In the genomic region with DNA sequence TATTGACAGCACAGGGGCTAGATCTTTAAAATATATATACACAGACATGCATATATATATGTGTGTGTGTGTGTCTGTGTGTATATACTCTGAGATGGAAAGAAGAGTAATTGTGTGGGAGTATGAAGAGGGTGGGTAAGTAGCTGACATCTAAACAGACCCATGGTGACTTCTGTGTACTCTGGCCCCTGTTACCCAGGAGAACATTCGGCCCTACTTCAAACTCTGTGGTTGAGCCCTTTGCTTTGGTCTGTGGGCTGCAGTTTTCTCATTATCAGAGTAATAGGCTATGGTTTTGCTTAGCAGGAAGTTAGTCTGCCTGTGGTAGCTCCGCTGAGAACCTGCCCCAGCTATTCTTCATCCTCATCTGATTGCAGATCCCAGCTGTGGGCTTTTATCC, we compare ENCODE assay signal across 8 cellular contexts.
DNase-seq lines count a peak whose midpoint lies in the region; ATAC-seq lines count a peak whose summit lies in the region.

No MANE protein-coding gene starts in this region.

- peak overlapping the region; percentile 62 for H3K4me3 Mint-ChIP-seq in activated naive CD8-positive, alpha-beta T cell treated with anti-CD3 and anti-CD28 coated beads, Interleukin-2, amount 10 ng/mL, durations not matched to agents 7 days and 5 days

- H3K9me3 Mint-ChIP-seq in activated naive CD8-positive, alpha-beta T cell treated with anti-CD3 and anti-CD28 coated beads, Interleukin-2, amount 10 ng/mL, durations not matched to agents 7 days and 5 days, result peaks cover 7% of the 10 kb centered on the region

- peak overlapping the region; percentile 80 for H3K27ac Mint-ChIP-seq in activated naive CD8-positive, alpha-beta T cell treated with anti-CD3 and anti-CD28 coated beads, Interleukin-2, amount 10 ng/mL, durations not matched to agents 7 days and 5 days

- H3K36me3 Mint-ChIP-seq in activated naive CD8-positive, alpha-beta T cell treated with anti-CD3 and anti-CD28 coated beads, Interleukin-2, amount 10 ng/mL, durations not matched to agents 7 days and 5 days, result peaks cover 28% of the 10 kb centered on the region

- H3K27me3 Mint-ChIP-seq in activated naive CD8-positive, alpha-beta T cell treated with anti-CD3 and anti-CD28 coated beads, Interleukin-2, amount 10 ng/mL, durations not matched to agents 7 days and 5 days, result no peaks in the 10 kb centered on the region

- POLR2A ChIA-PET in activated naive CD8-positive, alpha-beta T cell treated with anti-CD3 and anti-CD28 coated beads, Interleukin-2, amount 10 ng/mL, durations not matched to agents 7 days and 5 days (lab: Charles Lee), result interaction anchor here (0.5 to 3.7 kb wide), 19 partner anchors 10 to 471 kb away, joined by 3 to 33 read pairs (median 4); a partner anchor contains a TSS

- ATAC-seq in GM18520 (IDR thresholded peaks at IDR 0.05; ENCODE audit: unreplicated experiment) (peak; percentile 59), HG02571 (IDR thresholded peaks at IDR 0.05; ENCODE audit: unreplicated experiment) (peak; percentile 62), HG03039 (IDR thresholded peaks at IDR 0.05; ENCODE audit: unreplicated experiment) (no peak)
- peak; percentile 83 for ATAC-seq in activated naive CD8-positive, alpha-beta T cell treated with anti-CD3 and anti-CD28 coated beads, Interleukin-2, amount 10 ng/mL, durations not matched to agents 7 days and 5 days (ENCODE audit: low read depth)

- DNase-seq in NCI-H2227 treated with DMSO at 0.1 percent for 48 hours (lab: John Stamatoyannopoulos, UW), result peak; percentile 24
- peak; percentile 44 for DNase-seq in activated naive CD8-positive, alpha-beta T cell treated with anti-CD3 and anti-CD28 coated beads, Interleukin-2, amount 10 ng/mL, durations not matched to agents 7 days and 5 days
- peak; percentile 44 for DNase-seq in retina
- no peak for DNase-seq in islet precursor cell
- DNase-seq in NCI-H2107 (lab: John Stamatoyannopoulos, UW), result no peak

- H3K4me1 Mint-ChIP-seq in activated naive CD8-positive, alpha-beta T cell treated with anti-CD3 and anti-CD28 coated beads, Interleukin-2, amount 10 ng/mL, durations not matched to agents 7 days and 5 days, result peaks cover 50% of the 10 kb centered on the region

Comparison
In these comparisons a context has a peak if more than half of its experiments do, and no peak if none do; other contexts are left out.
1. DNase-seq: peak in NCI-H2227 treated with DMSO at 0.1 percent for 48 hours (single experiment), activated naive CD8-positive, alpha-beta T cell treated with anti-CD3 and anti-CD28 coated beads, Interleukin-2, amount 10 ng/mL, durations not matched to agents 7 days and 5 days (single experiment) and retina (single experiment); none in islet precursor cell (single experiment) and NCI-H2107 (single experiment).